In genomic region chr19:55602104-55603001, GRCh38 we compare ENCODE assay signal across 1 cellular context.
A peak's percentile ranks its signal among the peaks of the same experiment; 100 is the strongest.
TF ChIP-seq lines count a peak whose summit lies in the region.

No MANE protein-coding gene starts in this region.

TF ChIP-seq in HepG2, 621 proteins besides CTCF, POLR2A, EP300 and RAD21:
- TF ChIP-seq AHDC1 (CRISPR knock-in tag; IDR thresholded peaks at IDR 0.05; ENCODE audit: borderline replicate concordance) (no peak), AGO2 (optimal IDR thresholded peaks at IDR 0.05; ENCODE audit: low read depth, low read length) (peak; percentile 37), ZNF687 (CRISPR knock-in tag; IDR thresholded peaks at IDR 0.05) (peak; percentile 10; the same call in 1 of the 2 replicates)
